Comparison of ENCODE assay signal across 22 cellular contexts in the genomic region with DNA sequence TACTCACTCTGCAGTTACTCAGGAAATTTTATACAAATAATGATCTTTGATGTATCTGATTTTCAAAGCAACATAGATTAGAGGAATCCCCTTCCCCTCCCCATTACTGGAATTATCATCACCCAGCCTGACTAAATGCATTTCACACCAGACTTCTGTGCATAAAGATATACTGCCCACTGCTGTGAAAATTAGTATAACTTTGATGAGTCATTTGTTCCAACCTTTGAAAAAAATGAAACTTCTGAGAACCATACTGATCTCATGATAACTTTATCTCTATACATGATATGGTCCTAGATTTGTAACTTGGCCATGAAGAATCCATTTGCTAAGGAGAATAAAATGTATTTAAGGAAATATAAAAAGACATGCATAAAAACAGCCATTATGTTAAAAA.
A peak's percentile ranks its signal among the peaks of the same experiment; 100 is the strongest.
DNase-seq lines count a peak whose midpoint lies in the region; ATAC-seq and TF ChIP-seq lines count a peak whose summit lies in the region.
"Had no signal": no experiment of that assay in that cellular context is flagged by ENCODE, and none has a peak within 500 bp of the region (broad histone marks: within the 10 kb centered on the region; RNA-seq: fewer than 3 reads in every experiment).

No MANE protein-coding gene starts in this region.

- H3K36me3 ChIP-seq in sigmoid colon, result no peaks in the 10 kb centered on the region
- H3K36me3 ChIP-seq: heart left ventricle, lower lobe of right lung, right lobe of liver, tibial nerve had no signal

- ATAC-seq in stimulated activated naive CD8-positive, alpha-beta T cell treated with anti-CD3 and anti-CD28 coated beads, Interleukin-15, Interleukin-2, amounts not matched to agents 100 U/mL and 50 U/mL, for 24 hours, result peak; percentile 63
- ATAC-seq in stimulated activated naive CD8-positive, alpha-beta T cell treated with anti-CD3 and anti-CD28 coated beads, Interleukin-15, amount 100 ng/mL, for 72 hours, result no peak
- ATAC-seq: esophagus mucosa; heart left ventricle; lower lobe of right lung; right lobe of liver; stimulated activated memory B cell treated with anti-CD40 and anti-IgM and Interleukin-4, amounts not matched to agents 10 μg/mL and 1 μg/mL and 100 μg/mL, for 72 hours; T-cell had no signal

- TF ChIP-seq POLR2A in sigmoid colon (IDR thresholded peaks at IDR 0.05), result no peak

- no peaks in the 10 kb centered on the region for H3K9me3 Mint-ChIP-seq in stimulated activated naive CD8-positive, alpha-beta T cell treated with anti-CD3 and anti-CD28 coated beads, Interleukin-15, amount 100 ng/mL, for 72 hours
- H3K9me3 Mint-ChIP-seq: stimulated activated memory B cell treated with anti-CD40 and anti-IgM and Interleukin-4, amounts not matched to agents 10 μg/mL and 1 μg/mL and 100 μg/mL, for 72 hours; T-cell had no signal

- intact Hi-C loops in sigmoid colon (cut with DNase I), result no loop called here

- no peak overlapping the region for H3K27ac ChIP-seq in sigmoid colon
- H3K27ac ChIP-seq: heart left ventricle, KMS-11, lower lobe of right lung, right lobe of liver, tibial nerve had no signal

- H3K27me3 Mint-ChIP-seq in stimulated activated naive CD8-positive, alpha-beta T cell treated with anti-CD3 and anti-CD28 coated beads, Interleukin-15, amount 100 ng/mL, for 72 hours, result peaks cover 7% of the 10 kb centered on the region
- H3K27me3 Mint-ChIP-seq: stimulated activated memory B cell treated with anti-CD40 and anti-IgM and Interleukin-4, amounts not matched to agents 10 μg/mL and 1 μg/mL and 100 μg/mL, for 72 hours; T-cell had no signal

- no peak for DNase-seq in stimulated activated naive CD8-positive, alpha-beta T cell treated with anti-CD3 and anti-CD28 coated beads, Interleukin-15, Interleukin-2, amounts not matched to agents 100 U/mL and 50 U/mL, for 24 hours
- DNase-seq in stimulated activated naive CD8-positive, alpha-beta T cell treated with anti-CD3 and anti-CD28 coated beads, Interleukin-15, amount 100 ng/mL, for 72 hours, result no peak
- DNase-seq in RKO (ENCODE audit: low spot score) (peak; percentile 7), fibroblast of mammary gland (ENCODE audit: low read depth) (peak; percentile 39), ureter (ENCODE audit: low spot score) (no peak), SKM-1 treated with dmso at 0.1 percent for 144 hours (lab: John Stamatoyannopoulos, UW; ENCODE audit: unreplicated experiment) (no peak), sigmoid colon (no peak)
- DNase-seq: activated CD4-positive, alpha-beta T cell treated with anti-CD3 and anti-CD28 coated beads, Interleukin-2, amount 50 U/mL, for 1 hour; caudate nucleus; effector CD4-positive, alpha-beta T cell; heart left ventricle; islet precursor cell; lower lobe of right lung; NCI-H2081; NK-92 treated with Interleukin-12 subunit alpha and Interleukin-12 subunit beta, amount 100 ng/mL, for 24 hours; occipital lobe; right lobe of liver; T-cell had no signal

- H3K4me3 ChIP-seq in fibroblast of mammary gland (ENCODE audit: control insufficient read depth, low read depth, low read length) (no peak overlapping the region), sigmoid colon (no peak overlapping the region)
- H3K4me3 ChIP-seq: heart left ventricle, lower lobe of right lung, right lobe of liver, tibial nerve had no signal

- H3K27ac Mint-ChIP-seq in stimulated activated naive CD8-positive, alpha-beta T cell treated with anti-CD3 and anti-CD28 coated beads, Interleukin-15, amount 100 ng/mL, for 72 hours, result no peak overlapping the region
- H3K27ac Mint-ChIP-seq: stimulated activated memory B cell treated with anti-CD40 and anti-IgM and Interleukin-4, amounts not matched to agents 10 μg/mL and 1 μg/mL and 100 μg/mL, for 72 hours; T-cell had no signal

- TF ChIP-seq CTCF in fibroblast of mammary gland (conservative IDR thresholded peaks at IDR 0.05; ENCODE audit: control insufficient read depth, insufficient read depth, low read depth, low read length), result no peak
- no peak for TF ChIP-seq CTCF in sigmoid colon (IDR thresholded peaks at IDR 0.05)

- H3K4me3 Mint-ChIP-seq in stimulated activated naive CD8-positive, alpha-beta T cell treated with anti-CD3 and anti-CD28 coated beads, Interleukin-15, amount 100 ng/mL, for 72 hours, result no peak overlapping the region
- H3K4me3 Mint-ChIP-seq: stimulated activated memory B cell treated with anti-CD40 and anti-IgM and Interleukin-4, amounts not matched to agents 10 μg/mL and 1 μg/mL and 100 μg/mL, for 72 hours; T-cell had no signal

- no peaks in the 10 kb centered on the region for H3K9me3 ChIP-seq in sigmoid colon
- H3K9me3 ChIP-seq: lower lobe of right lung, right lobe of liver, tibial nerve had no signal

- no peak for TF ChIP-seq EP300 in sigmoid colon (IDR thresholded peaks at IDR 0.05)

- H3K4me1 Mint-ChIP-seq in stimulated activated naive CD8-positive, alpha-beta T cell treated with anti-CD3 and anti-CD28 coated beads, Interleukin-15, amount 100 ng/mL, for 72 hours, result peaks cover 6% of the 10 kb centered on the region
- H3K4me1 Mint-ChIP-seq: stimulated activated memory B cell treated with anti-CD40 and anti-IgM and Interleukin-4, amounts not matched to agents 10 μg/mL and 1 μg/mL and 100 μg/mL, for 72 hours; T-cell had no signal

- no peaks in the 10 kb centered on the region for H3K27me3 ChIP-seq in sigmoid colon
- H3K27me3 ChIP-seq: heart left ventricle, right lobe of liver, tibial nerve had no signal

- no peaks in the 10 kb centered on the region for H3K4me1 ChIP-seq in sigmoid colon
- H3K4me1 ChIP-seq: heart left ventricle, lower lobe of right lung, right lobe of liver, tibial nerve had no signal

Comparison
In these comparisons a context has a peak if more than half of its experiments do, and no peak if none do; other contexts are left out.
1. DNase-seq: peak in RKO (single experiment) and fibroblast of mammary gland (single experiment); none in stimulated activated naive CD8-positive, alpha-beta T cell treated with anti-CD3 and anti-CD28 coated beads, Interleukin-15, Interleukin-2, amounts not matched to agents 100 U/mL and 50 U/mL, for 24 hours (single experiment), stimulated activated naive CD8-positive, alpha-beta T cell treated with anti-CD3 and anti-CD28 coated beads, Interleukin-15, amount 100 ng/mL, for 72 hours (0 of 2), ureter (single experiment), SKM-1 treated with dmso at 0.1 percent for 144 hours (single experiment) and sigmoid colon (single experiment).